Comparison of ENCODE assay signal across 10 cellular contexts in genomic region chr10:13206546-13207443, GRCh38. TPM values are rescaled to one million over a fixed set of nuclear protein-coding genes. Genes with fewer than 3 reads are reported as not detected.
DNase-seq lines count a peak whose midpoint lies in the region; ATAC-seq and TF ChIP-seq lines count a peak whose summit lies in the region.
"Had no signal": no experiment of that assay in that cellular context is flagged by ENCODE, and none has a peak within 500 bp of the region (broad histone marks: within the 10 kb centered on the region; RNA-seq: fewer than 3 reads in every experiment).

No MANE protein-coding gene starts in this region.

- H3K4me3 ChIP-seq in body of pancreas (no peak overlapping the region), right lobe of liver (no peak overlapping the region)

- H3K9me3 ChIP-seq in body of pancreas = no peaks in the 10 kb centered on the region
- no peaks in the 10 kb centered on the region for H3K9me3 ChIP-seq in right lobe of liver

- H3K4me1 ChIP-seq in body of pancreas (no peaks in the 10 kb centered on the region), right lobe of liver (no peaks in the 10 kb centered on the region)

- intact Hi-C loops in body of pancreas (cut with DNase I) = no loop called here
- intact Hi-C loops in right lobe of liver (cut with DNase I) = no loop called here
- intact Hi-C loops in posterior cingulate gyrus (cut with DNase I) = loop anchor here (10.0 kb wide), 1 partner anchor 58 kb away; no protein-coding TSS in a partner anchor

- H3K27ac ChIP-seq in body of pancreas = no peak overlapping the region
- H3K27ac ChIP-seq in right lobe of liver = no peak overlapping the region

- H3K27me3 ChIP-seq in body of pancreas (no peaks in the 10 kb centered on the region), right lobe of liver (no peaks in the 10 kb centered on the region)

- ATAC-seq in body of pancreas (no peak), right lobe of liver (no peak), GM18502 (IDR thresholded peaks at IDR 0.05; ENCODE audit: poor library complexity, unreplicated experiment) (no peak), GM21786 (IDR thresholded peaks at IDR 0.05; ENCODE audit: unreplicated experiment) (no peak)

- 56 to 68% methylated on average over 5 of the region's 5 CpGs for WGBS in body of pancreas, 2 donors
- 65% methylated on average over 5 of the region's 5 CpGs for WGBS in right lobe of liver (ENCODE audit: insufficient coverage, low coverage, low lambda C conversion rate, missing lambda C conversion rate)

- no peak for TF ChIP-seq POLR2A in body of pancreas (IDR thresholded peaks at IDR 0.05)
- no peak for TF ChIP-seq POLR2A in right lobe of liver (IDR thresholded peaks at IDR 0.05)

- DNase-seq in AML-193 (lab: John Stamatoyannopoulos, UW) (peak; percentile 8 to 11), HT-29 (ENCODE audit: low spot score) (peak; percentile 39), body of pancreas (peak in 1 of 4 donors; percentile 13), right lobe of liver (no peak), posterior cingulate gyrus (no peak), cerebellar nuclear complex (lab: John Stamatoyannopoulos, UW) (no peak)
- DNase-seq: naive B cell had no signal

- TF ChIP-seq CTCF in body of pancreas (IDR thresholded peaks at IDR 0.05) (peak in 6 of 7 experiments; percentile 20 to 41 (median 34)), right lobe of liver (IDR thresholded peaks at IDR 0.05) (peak; percentile 30 to 68 (median 58))

- H3K36me3 ChIP-seq in body of pancreas (replicated peaks in 1 of 2; ENCODE audit: insufficient read depth in 1 of 2, low read depth in 2 of 2) (no peaks in the 10 kb centered on the region), right lobe of liver (no peaks in the 10 kb centered on the region)

RNA-seq across cellular contexts. Expression of gene UCMA, which starts 27.4 kb away (rescaled TPM):
- total RNA-seq in HT-29 (2014; rRNA removed; shearing (Covaris generic)) = not detected in 2 replicates
- total RNA-seq in body of pancreas = not detected
- total RNA-seq in right lobe of liver = not detected
- total RNA-seq: M059J had no signal

RNA-seq across cellular contexts. Expression of gene MCM10, which starts 45.4 kb away (rescaled TPM):
- 14.5 and 20.1 TPM in 2 replicates for total RNA-seq in HT-29 (2014; rRNA removed; shearing (Covaris generic))
- total RNA-seq in body of pancreas = under 1 TPM in 1 of 2 donors, not detected in 1; 0.26 TPM
- total RNA-seq in right lobe of liver = 1 to 10 TPM in 2 of 6 experiments, under 1 TPM in 3, not detected in 1; 0.05 to 6.4 (median 0.64) TPM

Comparison
In these comparisons a context has a peak if more than half of its experiments do, and no peak if none do; other contexts are left out.
1. DNase-seq: peak in AML-193 (2 of 2) and HT-29 (single experiment); none in right lobe of liver (0 of 3), posterior cingulate gyrus (0 of 10) and cerebellar nuclear complex (0 of 2).